Comparison of ENCODE assay signal across 14 cellular contexts in genomic region chr6:131819507-131820228, GRCh38. TPM values are rescaled to one million over a fixed set of nuclear protein-coding genes. Genes with fewer than 3 reads are reported as not detected.
DNase-seq lines count a peak whose midpoint lies in the region; ATAC-seq and TF ChIP-seq lines count a peak whose summit lies in the region.
"Had no signal": no experiment of that assay in that cellular context is flagged by ENCODE, and none has a peak within 500 bp of the region (broad histone marks: within the 10 kb centered on the region; RNA-seq: fewer than 3 reads in every experiment).

No MANE protein-coding gene starts in this region.

- H3K4me3 Mint-ChIP-seq in nephron progenitor cell, result no peak overlapping the region
- H3K4me3 Mint-ChIP-seq: activated naive CD8-positive, alpha-beta T cell treated with anti-CD3 and anti-CD28 coated beads, Interleukin-2, amount 10 ng/mL, durations not matched to agents 7 days and 5 days had no signal

- H3K79me2 ChIP-seq in osteoblast (ENCODE audit: insufficient read depth, low read length), result peaks cover 67% of the 10 kb centered on the region

- TF ChIP-seq RAD21 in IMR-90 (IDR thresholded peaks at IDR 0.05; ENCODE audit: low read length), result no peak

- no peak overlapping the region for H3K14ac ChIP-seq in IMR-90 (replicated peaks; ENCODE audit: low read depth, low read length)

- H3K18ac ChIP-seq in IMR-90 (ENCODE audit: low read depth, low read length), result no peak overlapping the region

- H3K23ac ChIP-seq in IMR-90 (ENCODE audit: low read depth, low read length), result no peak overlapping the region

- H3K27me3 Mint-ChIP-seq in nephron progenitor cell (ENCODE audit: low read depth, poor library complexity), result peaks cover 3% of the 10 kb centered on the region

- DNase-seq in GM13976 (ENCODE audit: low spot score) (peak; percentile 12), IMR-90 (peak; percentile 94), dedifferentiated amniotic fluid mesenchymal stem cell (ENCODE audit: extremely low spot score) (peak; percentile 56), osteoblast (ENCODE audit: insufficient read length, low spot score, missing footprints) (peak; percentile 51), SHP77 (lab: John Stamatoyannopoulos, UW) (no peak), nephron progenitor cell (no peak), OCI-M2 (lab: John Stamatoyannopoulos, UW; ENCODE audit: unreplicated experiment) (no peak)
- DNase-seq: activated CD4-positive, alpha-beta T cell treated with anti-CD3 and anti-CD28 coated beads, Interleukin-2, amount 50 U/mL, for 48 hours; activated naive CD8-positive, alpha-beta T cell treated with anti-CD3 and anti-CD28 coated beads, Interleukin-2, amount 10 ng/mL, durations not matched to agents 7 days and 5 days; DMS53; NCI-H526; testis had no signal

- TF ChIP-seq POLR2A in IMR-90 (IDR thresholded peaks at IDR 0.05; ENCODE audit: low read depth, low read length), result no peak

- H3K27ac ChIP-seq in IMR-90 (ENCODE audit: insufficient read depth, low read length) (no peak overlapping the region), osteoblast (ENCODE audit: low read depth, low read length) (no peak overlapping the region)
- H3K27ac ChIP-seq: neutrophil, testis had no signal

- BruUV-seq in IMR-90 (replicated peaks; lab: Mats Ljungman, UMichigan), result no TSS peak

- H2AK5ac ChIP-seq in IMR-90 (ENCODE audit: low read depth, low read length), result no peak overlapping the region; the same call in 1 of the 2 replicates

- peaks cover 7 to 19% of the 10 kb centered on the region in 2 experiments; a peak in 2 of 4 replicates for H3K79me1 ChIP-seq in IMR-90 (ENCODE audit: low read depth in 1 of 2, low read length in 2 of 2)

- CTCF ChIA-PET in IMR-90 (lab: Yijun Ruan, JAX), result interaction anchor here (0.7 kb wide), 1 partner anchor 21 kb away, joined by 3 read pairs; no protein-coding TSS in a partner anchor

- intact Hi-C loops in IMR-90 (cut with micrococcal nuclease), result loop anchor here (5.0 kb wide), 1 partner anchor 43 kb away; no protein-coding TSS in a partner anchor

- H3K9ac ChIP-seq in IMR-90 (ENCODE audit: low read depth, low read length), result no peak overlapping the region

- peaks cover 4% of the 10 kb centered on the region for H3K4me1 ChIP-seq in IMR-90 (ENCODE audit: control insufficient read depth, insufficient read depth, low read length)
- H3K4me1 ChIP-seq in osteoblast (ENCODE audit: insufficient read depth, low read length), result peaks cover 18% of the 10 kb centered on the region
- H3K4me1 ChIP-seq: testis had no signal

- H2BK5ac ChIP-seq in IMR-90 (ENCODE audit: low read depth, low read length, poor library complexity, severe bottlenecking), result no peak overlapping the region

- no peak overlapping the region for H2BK20ac ChIP-seq in IMR-90 (ENCODE audit: low read depth, low read length)

- H3K36me3 ChIP-seq in IMR-90 (ENCODE audit: control insufficient read depth, insufficient read depth, low read length) (no peaks in the 10 kb centered on the region), osteoblast (ENCODE audit: insufficient read depth, low read length) (no peaks in the 10 kb centered on the region)
- H3K36me3 ChIP-seq: neutrophil had no signal

- TF ChIP-seq CTCF in GM13976 (IDR thresholded peaks at IDR 0.05; ENCODE audit: borderline replicate concordance, control extremely low read depth, extremely low read depth, insufficient read depth, missing control alignments) (no peak), IMR-90 (conservative IDR thresholded peaks at IDR 0.05; ENCODE audit: low read depth, low read length) (no peak), osteoblast (IDR thresholded peaks at IDR 0.05; ENCODE audit: extremely low read depth, low read depth, low read length) (no peak), nephron progenitor cell (IDR thresholded peaks at IDR 0.05) (no peak)

- in situ Hi-C loops in GM13976 (cut with MboI; ENCODE audit: low sequenced_read_pairs, unreplicated experiment) (no loop called here), IMR-90 (cut with MboI; ENCODE audit: low sequenced_read_pairs) (no loop called here)

- peak overlapping the region; percentile 59 for H2AFZ ChIP-seq in IMR-90 (replicated peaks; ENCODE audit: low read length, poor library complexity)
- H2AFZ ChIP-seq in osteoblast (ENCODE audit: low read length), result no peak overlapping the region

- H3K9me3 ChIP-seq in IMR-90 (ENCODE audit: control insufficient read depth, insufficient read depth, low read length), result no peaks in the 10 kb centered on the region
- no peaks in the 10 kb centered on the region for H3K9me3 ChIP-seq in osteoblast (ENCODE audit: low read depth, low read length)
- H3K9me3 ChIP-seq: neutrophil, testis had no signal

- no peak overlapping the region for H3K4me3 ChIP-seq in IMR-90 (ENCODE audit: insufficient read depth, low read depth, low read length)
- H3K4me3 ChIP-seq in osteoblast (ENCODE audit: insufficient read depth, low read length), result no peak overlapping the region
- H3K4me3 ChIP-seq: testis had no signal

- POLR2A ChIA-PET in IMR-90 (lab: Charles Lee; ENCODE audit: unreplicated experiment), result interaction anchor here (0.6 kb wide), 1 partner anchor 551 kb away, joined by 8 read pairs; no protein-coding TSS in a partner anchor

- H2BK120ac ChIP-seq in IMR-90 (ENCODE audit: low read depth, low read length), result no peak overlapping the region; the same call in 1 of the 2 replicates

- H4K91ac ChIP-seq in IMR-90 (ENCODE audit: insufficient read depth, low read depth, low read length), result no peak overlapping the region

- H3K27ac Mint-ChIP-seq in nephron progenitor cell, result no peak overlapping the region
- H3K27ac Mint-ChIP-seq: activated naive CD8-positive, alpha-beta T cell treated with anti-CD3 and anti-CD28 coated beads, Interleukin-2, amount 10 ng/mL, durations not matched to agents 7 days and 5 days had no signal

- H2AK9ac ChIP-seq in IMR-90 (replicated peaks; ENCODE audit: low read depth, low read length, poor library complexity), result no peak overlapping the region

- no peak overlapping the region for H3K56ac ChIP-seq in IMR-90 (ENCODE audit: extremely low read depth, insufficient read depth, low read length)

- WGBS in IMR-90 (ENCODE audit: extremely low coverage in 2 of 2, insufficient read length in 1 of 2), 2 experiments, result 40% methylated on average over 2 of the region's 7 CpGs; no CpG with 5 or more reads in 1 of the 2 experiments

- no peaks in the 10 kb centered on the region for H3K36me3 Mint-ChIP-seq in nephron progenitor cell (ENCODE audit: low read depth)
- H3K36me3 Mint-ChIP-seq: activated naive CD8-positive, alpha-beta T cell treated with anti-CD3 and anti-CD28 coated beads, Interleukin-2, amount 10 ng/mL, durations not matched to agents 7 days and 5 days had no signal

- H3K9me3 Mint-ChIP-seq in nephron progenitor cell, result no peaks in the 10 kb centered on the region
- H3K9me3 Mint-ChIP-seq: activated naive CD8-positive, alpha-beta T cell treated with anti-CD3 and anti-CD28 coated beads, Interleukin-2, amount 10 ng/mL, durations not matched to agents 7 days and 5 days had no signal

- dilution Hi-C loops in IMR-90 (cut with HindIII; ENCODE audit: low sequenced_read_pairs, unreplicated experiment), result no loop called here

- peaks cover 6% of the 10 kb centered on the region for H3K4me1 Mint-ChIP-seq in nephron progenitor cell
- H3K4me1 Mint-ChIP-seq: activated naive CD8-positive, alpha-beta T cell treated with anti-CD3 and anti-CD28 coated beads, Interleukin-2, amount 10 ng/mL, durations not matched to agents 7 days and 5 days had no signal

- H3K27me3 ChIP-seq in IMR-90 (ENCODE audit: control insufficient read depth, insufficient read depth, low read length) (no peaks in the 10 kb centered on the region), osteoblast (ENCODE audit: insufficient read depth, low read length) (no peaks in the 10 kb centered on the region)
- H3K27me3 ChIP-seq: neutrophil, testis had no signal

- peaks cover 2% of the 10 kb centered on the region; the same call in 1 of the 2 replicates for H3K9me1 ChIP-seq in IMR-90 (ENCODE audit: insufficient read depth, low read length)

- no peak overlapping the region for H2BK15ac ChIP-seq in IMR-90 (ENCODE audit: low read depth, low read length)

- ATAC-seq in IMR-90 (ENCODE audit: low read depth) (peak; percentile 67), GM19455 (IDR thresholded peaks at IDR 0.05; ENCODE audit: unreplicated experiment) (no peak)

- H4K20me1 ChIP-seq in IMR-90 (ENCODE audit: insufficient read depth, low read length) (no peaks in the 10 kb centered on the region), osteoblast (ENCODE audit: insufficient read depth, low read length) (no peaks in the 10 kb centered on the region)

- no peak overlapping the region for H4K8ac ChIP-seq in IMR-90 (ENCODE audit: low read depth in 2 of 2, low read length in 2 of 2)

- no peak overlapping the region for H4K5ac ChIP-seq in IMR-90 (ENCODE audit: low read depth, low read length)

- H3K4me2 ChIP-seq in IMR-90 (ENCODE audit: low read depth, low read length), result peak overlapping the region; percentile 37
- H3K4me2 ChIP-seq in osteoblast (ENCODE audit: insufficient read depth, low read length), result peak overlapping the region; percentile 14

- no peak overlapping the region for H3K4ac ChIP-seq in IMR-90 (ENCODE audit: low read depth, low read length)

TF ChIP-seq in IMR-90, 13 proteins besides CTCF, POLR2A, EP300 and RAD21:
- TF ChIP-seq CEBPB (IDR thresholded peaks at IDR 0.05; ENCODE audit: low read depth, low read length) (peak; percentile 47; the same call in 1 of the 2 replicates), MAFK (IDR thresholded peaks at IDR 0.05; ENCODE audit: low read depth, low read length) (peak; percentile 12; the same call in 1 of the 2 replicates), CHD1 (IDR thresholded peaks at IDR 0.05; ENCODE audit: low read depth, low read length) (no peak)
TF ChIP-seq in IMR-90: peak in this region for 2.

RNA-seq across cellular contexts. Expression of gene ENPP1, which starts 11.8 kb away (rescaled TPM):
- 38.9 and 39.4 TPM in 2 replicates for total RNA-seq in IMR-90 (2012; rRNA removed)
- 10.5 and 10.9 TPM in 2 replicates for polyA plus RNA-seq in IMR-90 (2012; rRNA removed)
- 1.9 and 7.1 TPM in 2 replicates for polyA plus RNA-seq in IMR-90 (2012; cell fraction: cytosol; rRNA removed)
- 1.6 and 10.0 TPM in 2 replicates for polyA plus RNA-seq in IMR-90 (2012; cell fraction: nucleus; rRNA removed; ENCODE audit: low replicate concordance)
- 16.3 and 20.3 TPM in 2 replicates for total RNA-seq in osteoblast

Comparison
In these comparisons a context has a peak if more than half of its experiments do, and no peak if none do; other contexts are left out.
1. DNase-seq: peak in GM13976 (single experiment), IMR-90 (single experiment), dedifferentiated amniotic fluid mesenchymal stem cell (single experiment) and osteoblast (single experiment); none in SHP77 (0 of 2), nephron progenitor cell (single experiment) and OCI-M2 (single experiment).